ENCODE assay signal across 1 cellular context in genomic region chr7:92245487-92246362, GRCh38.
TF ChIP-seq lines count a peak whose summit lies in the region.

Gene ANKIB1 (plus strand): TSS chr7:92245974. CDS start chr7:92294979, 49,005 bp downstream.
Gene KRIT1 (minus strand): TSS chr7:92245914. CDS start chr7:92242135, 3,779 bp downstream.

TF ChIP-seq in HepG2, 621 proteins besides CTCF, POLR2A, EP300 and RAD21 (continued from another document and continues in another):
- TF ChIP-seq, protein P1, sequence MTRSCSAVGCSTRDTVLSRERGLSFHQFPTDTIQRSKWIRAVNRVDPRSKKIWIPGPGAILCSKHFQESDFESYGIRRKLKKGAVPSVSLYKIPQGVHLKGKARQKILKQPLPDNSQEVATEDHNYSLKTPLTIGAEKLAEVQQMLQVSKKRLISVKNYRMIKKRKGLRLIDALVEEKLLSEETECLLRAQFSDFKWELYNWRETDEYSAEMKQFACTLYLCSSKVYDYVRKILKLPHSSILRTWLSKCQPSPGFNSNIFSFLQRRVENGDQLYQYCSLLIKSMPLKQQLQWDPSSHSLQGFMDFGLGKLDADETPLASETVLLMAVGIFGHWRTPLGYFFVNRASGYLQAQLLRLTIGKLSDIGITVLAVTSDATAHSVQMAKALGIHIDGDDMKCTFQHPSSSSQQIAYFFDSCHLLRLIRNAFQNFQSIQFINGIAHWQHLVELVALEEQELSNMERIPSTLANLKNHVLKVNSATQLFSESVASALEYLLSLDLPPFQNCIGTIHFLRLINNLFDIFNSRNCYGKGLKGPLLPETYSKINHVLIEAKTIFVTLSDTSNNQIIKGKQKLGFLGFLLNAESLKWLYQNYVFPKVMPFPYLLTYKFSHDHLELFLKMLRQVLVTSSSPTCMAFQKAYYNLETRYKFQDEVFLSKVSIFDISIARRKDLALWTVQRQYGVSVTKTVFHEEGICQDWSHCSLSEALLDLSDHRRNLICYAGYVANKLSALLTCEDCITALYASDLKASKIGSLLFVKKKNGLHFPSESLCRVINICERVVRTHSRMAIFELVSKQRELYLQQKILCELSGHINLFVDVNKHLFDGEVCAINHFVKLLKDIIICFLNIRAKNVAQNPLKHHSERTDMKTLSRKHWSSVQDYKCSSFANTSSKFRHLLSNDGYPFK (CRISPR knock-in tag; IDR thresholded peaks at IDR 0.05; ENCODE audit: borderline replicate concordance) = peak; percentile 99
- TF ChIP-seq ZNF567 (CRISPR knock-in tag; IDR thresholded peaks at IDR 0.05; ENCODE audit: borderline replicate concordance) (no peak), HOXA9 (CRISPR knock-in tag; IDR thresholded peaks at IDR 0.05; ENCODE audit: borderline replicate concordance) (no peak), ZNF337 (CRISPR knock-in tag; IDR thresholded peaks at IDR 0.05; ENCODE audit: borderline replicate concordance, low read depth) (no peak), CREM (IDR thresholded peaks at IDR 0.05) (peak; percentile 62), CREM (CRISPR knock-in tag; IDR thresholded peaks at IDR 0.05) (no peak), BRCA1 (CRISPR knock-in tag; IDR thresholded peaks at IDR 0.05) (no peak; the same call in 1 of the 2 replicates), NFIB (CRISPR knock-in tag; IDR thresholded peaks at IDR 0.05; ENCODE audit: borderline replicate concordance) (no peak), SMC3 (IDR thresholded peaks at IDR 0.05; ENCODE audit: low read length) (no peak), PCBP2 (optimal IDR thresholded peaks at IDR 0.05; ENCODE audit: low read depth, low read length, poor library complexity, severe bottlenecking) (no peak), ZNF550 (CRISPR knock-in tag; IDR thresholded peaks at IDR 0.05; ENCODE audit: borderline replicate concordance) (no peak), ZNF331 (CRISPR knock-in tag; IDR thresholded peaks at IDR 0.05) (no peak), PPARG (CRISPR knock-in tag; conservative IDR thresholded peaks at IDR 0.05) (peak; percentile 10; the same call in 1 of the 2 replicates), NFIC (IDR thresholded peaks at IDR 0.05; ENCODE audit: low read length) (no peak), HDAC6 (IDR thresholded peaks at IDR 0.05; ENCODE audit: low read depth, low read length) (no peak), RCOR2 (CRISPR knock-in tag; IDR thresholded peaks at IDR 0.05) (no peak), CREB1 (IDR thresholded peaks at IDR 0.05) (no peak), CREB1 (CRISPR knock-in tag; IDR thresholded peaks at IDR 0.05) (peak; percentile 65), NFE2 (CRISPR knock-in tag; IDR thresholded peaks at IDR 0.05) (no peak), HNF4A (CRISPR knock-in tag; IDR thresholded peaks at IDR 0.05) (no peak), HNRNPLL (IDR thresholded peaks at IDR 0.05; ENCODE audit: low read depth, low read length, poor library complexity, severe bottlenecking) (peak; percentile 49), ZNF432 (CRISPR knock-in tag; IDR thresholded peaks at IDR 0.05; ENCODE audit: borderline replicate concordance) (no peak), ZNF792 (CRISPR knock-in tag; IDR thresholded peaks at IDR 0.05) (peak; percentile 71; the same call in 1 of the 2 replicates), TFDP2 (CRISPR knock-in tag; IDR thresholded peaks at IDR 0.05) (no peak; the same call in 1 of the 2 replicates), PLRG1 (conservative IDR thresholded peaks at IDR 0.05) (no peak), ZNF468 (CRISPR knock-in tag; IDR thresholded peaks at IDR 0.05) (no peak), NKX3-1 (CRISPR knock-in tag; IDR thresholded peaks at IDR 0.05) (peak; percentile 48; the same call in 1 of the 2 replicates), ZNF34 (CRISPR knock-in tag; IDR thresholded peaks at IDR 0.05; ENCODE audit: borderline replicate concordance) (no peak), AGO2 (optimal IDR thresholded peaks at IDR 0.05; ENCODE audit: low read depth, low read length) (peak; percentile 31), ZNF382 (CRISPR knock-in tag; IDR thresholded peaks at IDR 0.05; ENCODE audit: borderline replicate concordance) (no peak), LCORL (IDR thresholded peaks at IDR 0.05) (peak; percentile 61), LCORL (CRISPR knock-in tag; IDR thresholded peaks at IDR 0.05) (peak; percentile 0; the same call in 1 of the 2 replicates), ZFP1 (CRISPR knock-in tag; IDR thresholded peaks at IDR 0.05) (no peak; the same call in 1 of the 2 replicates), ZNF672 (CRISPR knock-in tag; IDR thresholded peaks at IDR 0.05) (no peak), MBNL3 (CRISPR knock-in tag; conservative IDR thresholded peaks at IDR 0.05) (no peak), FOXK2 (IDR thresholded peaks at IDR 0.05) (no peak), POGZ (CRISPR knock-in tag; IDR thresholded peaks at IDR 0.05) (peak; percentile 83), ZBTB20 (CRISPR knock-in tag; IDR thresholded peaks at IDR 0.05; ENCODE audit: borderline replicate concordance, low read depth) (no peak; the same call in 1 of the 2 replicates), ZSCAN9 (CRISPR knock-in tag; IDR thresholded peaks at IDR 0.05; ENCODE audit: borderline replicate concordance) (peak; percentile 46; the same call in 1 of the 2 replicates), KAT7 (CRISPR knock-in tag; IDR thresholded peaks at IDR 0.05; ENCODE audit: borderline replicate concordance) (peak; percentile 56; the same call in 1 of the 2 replicates), BCL6 (CRISPR knock-in tag; IDR thresholded peaks at IDR 0.05) (no peak), ZNF878 (CRISPR knock-in tag; IDR thresholded peaks at IDR 0.05) (no peak; the same call in 1 of the 2 replicates)
- TF ChIP-seq, protein P2, sequence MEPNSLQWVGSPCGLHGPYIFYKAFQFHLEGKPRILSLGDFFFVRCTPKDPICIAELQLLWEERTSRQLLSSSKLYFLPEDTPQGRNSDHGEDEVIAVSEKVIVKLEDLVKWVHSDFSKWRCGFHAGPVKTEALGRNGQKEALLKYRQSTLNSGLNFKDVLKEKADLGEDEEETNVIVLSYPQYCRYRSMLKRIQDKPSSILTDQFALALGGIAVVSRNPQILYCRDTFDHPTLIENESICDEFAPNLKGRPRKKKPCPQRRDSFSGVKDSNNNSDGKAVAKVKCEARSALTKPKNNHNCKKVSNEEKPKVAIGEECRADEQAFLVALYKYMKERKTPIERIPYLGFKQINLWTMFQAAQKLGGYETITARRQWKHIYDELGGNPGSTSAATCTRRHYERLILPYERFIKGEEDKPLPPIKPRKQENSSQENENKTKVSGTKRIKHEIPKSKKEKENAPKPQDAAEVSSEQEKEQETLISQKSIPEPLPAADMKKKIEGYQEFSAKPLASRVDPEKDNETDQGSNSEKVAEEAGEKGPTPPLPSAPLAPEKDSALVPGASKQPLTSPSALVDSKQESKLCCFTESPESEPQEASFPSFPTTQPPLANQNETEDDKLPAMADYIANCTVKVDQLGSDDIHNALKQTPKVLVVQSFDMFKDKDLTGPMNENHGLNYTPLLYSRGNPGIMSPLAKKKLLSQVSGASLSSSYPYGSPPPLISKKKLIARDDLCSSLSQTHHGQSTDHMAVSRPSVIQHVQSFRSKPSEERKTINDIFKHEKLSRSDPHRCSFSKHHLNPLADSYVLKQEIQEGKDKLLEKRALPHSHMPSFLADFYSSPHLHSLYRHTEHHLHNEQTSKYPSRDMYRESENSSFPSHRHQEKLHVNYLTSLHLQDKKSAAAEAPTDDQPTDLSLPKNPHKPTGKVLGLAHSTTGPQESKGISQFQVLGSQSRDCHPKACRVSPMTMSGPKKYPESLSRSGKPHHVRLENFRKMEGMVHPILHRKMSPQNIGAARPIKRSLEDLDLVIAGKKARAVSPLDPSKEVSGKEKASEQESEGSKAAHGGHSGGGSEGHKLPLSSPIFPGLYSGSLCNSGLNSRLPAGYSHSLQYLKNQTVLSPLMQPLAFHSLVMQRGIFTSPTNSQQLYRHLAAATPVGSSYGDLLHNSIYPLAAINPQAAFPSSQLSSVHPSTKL (CRISPR knock-in tag; IDR thresholded peaks at IDR 0.05) = no peak
- TF ChIP-seq, protein P3, sequence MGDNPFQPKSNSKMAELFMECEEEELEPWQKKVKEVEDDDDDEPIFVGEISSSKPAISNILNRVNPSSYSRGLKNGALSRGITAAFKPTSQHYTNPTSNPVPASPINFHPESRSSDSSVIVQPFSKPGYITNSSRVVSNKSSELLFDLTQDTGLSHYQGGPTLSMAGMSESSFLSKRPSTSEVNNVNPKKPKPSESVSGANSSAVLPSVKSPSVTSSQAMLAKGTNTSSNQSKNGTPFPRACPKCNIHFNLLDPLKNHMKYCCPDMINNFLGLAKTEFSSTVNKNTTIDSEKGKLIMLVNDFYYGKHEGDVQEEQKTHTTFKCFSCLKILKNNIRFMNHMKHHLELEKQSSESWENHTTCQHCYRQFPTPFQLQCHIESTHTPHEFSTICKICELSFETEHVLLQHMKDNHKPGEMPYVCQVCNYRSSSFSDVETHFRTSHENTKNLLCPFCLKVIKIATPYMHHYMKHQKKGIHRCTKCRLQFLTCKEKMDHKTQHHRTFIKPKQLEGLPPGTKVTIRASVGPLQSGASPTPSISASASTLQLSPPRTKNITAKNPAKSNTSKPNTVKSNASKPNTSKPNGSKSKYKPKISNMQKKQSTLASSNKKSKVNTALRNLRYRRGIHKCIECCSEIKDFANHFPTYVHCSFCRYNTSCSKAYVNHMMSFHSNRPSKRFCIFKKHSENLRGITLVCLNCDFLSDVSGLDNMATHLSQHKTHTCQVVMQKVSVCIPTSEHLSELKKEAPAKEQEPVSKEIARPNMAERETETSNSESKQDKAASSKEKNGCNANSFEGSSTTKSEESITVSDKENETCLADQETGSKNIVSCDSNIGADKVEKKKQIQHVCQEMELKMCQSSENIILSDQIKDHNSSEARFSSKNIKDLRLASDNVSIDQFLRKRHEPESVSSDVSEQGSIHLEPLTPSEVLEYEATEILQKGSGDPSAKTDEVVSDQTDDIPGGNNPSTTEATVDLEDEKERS (CRISPR knock-in tag; IDR thresholded peaks at IDR 0.05) = peak; percentile 85; the same call in 1 of the 2 replicates
- TF ChIP-seq, protein P4, sequence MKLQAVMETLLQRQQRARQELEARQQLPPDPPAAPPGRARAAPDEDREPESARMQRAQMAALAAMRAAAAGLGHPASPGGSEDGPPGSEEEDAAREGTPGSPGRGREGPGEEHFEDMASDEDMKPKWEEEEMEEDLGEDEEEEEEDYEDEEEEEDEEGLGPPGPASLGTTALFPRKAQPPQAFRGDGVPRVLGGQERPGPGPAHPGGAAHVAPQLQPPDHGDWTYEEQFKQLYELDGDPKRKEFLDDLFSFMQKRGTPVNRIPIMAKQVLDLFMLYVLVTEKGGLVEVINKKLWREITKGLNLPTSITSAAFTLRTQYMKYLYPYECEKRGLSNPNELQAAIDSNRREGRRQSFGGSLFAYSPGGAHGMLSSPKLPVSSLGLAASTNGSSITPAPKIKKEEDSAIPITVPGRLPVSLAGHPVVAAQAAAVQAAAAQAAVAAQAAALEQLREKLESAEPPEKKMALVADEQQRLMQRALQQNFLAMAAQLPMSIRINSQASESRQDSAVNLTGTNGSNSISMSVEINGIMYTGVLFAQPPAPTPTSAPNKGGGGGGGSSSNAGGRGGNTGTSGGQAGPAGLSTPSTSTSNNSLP (IDR thresholded peaks at IDR 0.05; ENCODE audit: low read depth, low read length) = no peak
- TF ChIP-seq, protein P5, sequence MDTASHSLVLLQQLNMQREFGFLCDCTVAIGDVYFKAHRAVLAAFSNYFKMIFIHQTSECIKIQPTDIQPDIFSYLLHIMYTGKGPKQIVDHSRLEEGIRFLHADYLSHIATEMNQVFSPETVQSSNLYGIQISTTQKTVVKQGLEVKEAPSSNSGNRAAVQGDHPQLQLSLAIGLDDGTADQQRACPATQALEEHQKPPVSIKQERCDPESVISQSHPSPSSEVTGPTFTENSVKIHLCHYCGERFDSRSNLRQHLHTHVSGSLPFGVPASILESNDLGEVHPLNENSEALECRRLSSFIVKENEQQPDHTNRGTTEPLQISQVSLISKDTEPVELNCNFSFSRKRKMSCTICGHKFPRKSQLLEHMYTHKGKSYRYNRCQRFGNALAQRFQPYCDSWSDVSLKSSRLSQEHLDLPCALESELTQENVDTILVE (CRISPR knock-in tag; IDR thresholded peaks at IDR 0.05) = 0 out of 2 replicates have a peak, but pooled peaks have one; percentile 70
- TF ChIP-seq, protein P6, sequence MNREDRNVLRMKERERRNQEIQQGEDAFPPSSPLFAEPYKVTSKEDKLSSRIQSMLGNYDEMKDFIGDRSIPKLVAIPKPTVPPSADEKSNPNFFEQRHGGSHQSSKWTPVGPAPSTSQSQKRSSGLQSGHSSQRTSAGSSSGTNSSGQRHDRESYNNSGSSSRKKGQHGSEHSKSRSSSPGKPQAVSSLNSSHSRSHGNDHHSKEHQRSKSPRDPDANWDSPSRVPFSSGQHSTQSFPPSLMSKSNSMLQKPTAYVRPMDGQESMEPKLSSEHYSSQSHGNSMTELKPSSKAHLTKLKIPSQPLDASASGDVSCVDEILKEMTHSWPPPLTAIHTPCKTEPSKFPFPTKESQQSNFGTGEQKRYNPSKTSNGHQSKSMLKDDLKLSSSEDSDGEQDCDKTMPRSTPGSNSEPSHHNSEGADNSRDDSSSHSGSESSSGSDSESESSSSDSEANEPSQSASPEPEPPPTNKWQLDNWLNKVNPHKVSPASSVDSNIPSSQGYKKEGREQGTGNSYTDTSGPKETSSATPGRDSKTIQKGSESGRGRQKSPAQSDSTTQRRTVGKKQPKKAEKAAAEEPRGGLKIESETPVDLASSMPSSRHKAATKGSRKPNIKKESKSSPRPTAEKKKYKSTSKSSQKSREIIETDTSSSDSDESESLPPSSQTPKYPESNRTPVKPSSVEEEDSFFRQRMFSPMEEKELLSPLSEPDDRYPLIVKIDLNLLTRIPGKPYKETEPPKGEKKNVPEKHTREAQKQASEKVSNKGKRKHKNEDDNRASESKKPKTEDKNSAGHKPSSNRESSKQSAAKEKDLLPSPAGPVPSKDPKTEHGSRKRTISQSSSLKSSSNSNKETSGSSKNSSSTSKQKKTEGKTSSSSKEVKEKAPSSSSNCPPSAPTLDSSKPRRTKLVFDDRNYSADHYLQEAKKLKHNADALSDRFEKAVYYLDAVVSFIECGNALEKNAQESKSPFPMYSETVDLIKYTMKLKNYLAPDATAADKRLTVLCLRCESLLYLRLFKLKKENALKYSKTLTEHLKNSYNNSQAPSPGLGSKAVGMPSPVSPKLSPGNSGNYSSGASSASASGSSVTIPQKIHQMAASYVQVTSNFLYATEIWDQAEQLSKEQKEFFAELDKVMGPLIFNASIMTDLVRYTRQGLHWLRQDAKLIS (CRISPR knock-in tag; IDR thresholded peaks at IDR 0.05) = no peak
- TF ChIP-seq, protein P7, sequence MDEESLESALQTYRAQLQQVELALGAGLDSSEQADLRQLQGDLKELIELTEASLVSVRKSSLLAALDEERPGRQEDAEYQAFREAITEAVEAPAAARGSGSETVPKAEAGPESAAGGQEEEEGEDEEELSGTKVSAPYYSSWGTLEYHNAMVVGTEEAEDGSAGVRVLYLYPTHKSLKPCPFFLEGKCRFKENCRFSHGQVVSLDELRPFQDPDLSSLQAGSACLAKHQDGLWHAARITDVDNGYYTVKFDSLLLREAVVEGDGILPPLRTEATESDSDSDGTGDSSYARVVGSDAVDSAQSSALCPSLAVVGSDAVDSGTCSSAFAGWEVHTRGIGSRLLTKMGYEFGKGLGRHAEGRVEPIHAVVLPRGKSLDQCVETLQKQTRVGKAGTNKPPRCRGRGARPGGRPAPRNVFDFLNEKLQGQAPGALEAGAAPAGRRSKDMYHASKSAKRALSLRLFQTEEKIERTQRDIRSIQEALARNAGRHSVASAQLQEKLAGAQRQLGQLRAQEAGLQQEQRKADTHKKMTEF (CRISPR knock-in tag; IDR thresholded peaks at IDR 0.05) = peak; percentile 83
